9 cellular contexts compared by ENCODE assay signal in the genomic region with DNA sequence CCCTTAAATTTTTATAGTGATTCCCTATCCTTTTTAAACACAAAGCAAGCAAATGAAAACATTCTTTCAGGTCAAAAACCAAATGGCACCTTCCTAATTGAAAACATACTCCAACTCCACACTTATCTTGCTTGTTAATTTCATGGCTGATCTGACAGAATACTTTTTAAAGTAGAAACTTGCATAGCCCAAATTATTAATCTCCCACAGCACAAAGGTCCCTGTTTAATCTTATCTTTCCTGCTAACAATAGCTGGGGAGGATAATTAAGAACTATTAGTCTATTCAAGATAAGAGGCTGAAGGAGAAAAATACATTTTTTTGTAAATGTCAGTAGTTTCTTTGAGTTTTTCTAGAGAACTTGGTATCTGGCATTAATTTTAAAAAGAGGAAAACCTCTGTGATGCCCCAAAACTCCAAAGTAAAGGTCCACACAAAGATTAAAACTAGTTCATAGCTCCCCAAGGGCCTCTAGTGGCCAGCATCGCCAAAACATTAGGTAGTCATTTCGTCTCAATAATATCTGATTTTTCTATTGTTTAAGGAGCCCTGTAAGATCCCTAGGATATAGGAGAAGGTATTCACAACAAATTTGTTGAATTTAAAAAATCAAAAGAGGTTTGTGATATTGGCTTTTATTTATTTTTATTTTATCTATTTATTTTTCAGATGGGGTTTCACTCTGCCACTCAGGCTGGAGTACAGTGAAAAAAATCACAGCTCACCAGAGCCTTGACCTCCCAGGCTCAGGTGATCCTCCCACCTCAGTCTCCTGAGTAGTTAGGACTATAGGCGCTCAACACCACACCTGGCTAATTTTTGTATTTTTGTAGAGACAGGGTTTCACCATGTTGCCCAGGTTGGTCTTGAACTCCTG. TPM values are rescaled to one million over a fixed set of nuclear protein-coding genes. Genes with fewer than 3 reads are reported as not detected.
A peak's percentile ranks its signal among the peaks of the same experiment; 100 is the strongest.
DNase-seq lines count a peak whose midpoint lies in the region; ATAC-seq, FAIRE-seq and TF ChIP-seq lines count a peak whose summit lies in the region.
"Had no signal": no experiment of that assay in that cellular context is flagged by ENCODE, and none has a peak within 500 bp of the region (broad histone marks: within the 10 kb centered on the region; RNA-seq: fewer than 3 reads in every experiment).

No MANE protein-coding gene starts in this region.

- DNase-seq in CD1c-positive myeloid dendritic cell (ENCODE audit: extremely low spot score) (peak; percentile 48), GM19239 (ENCODE audit: insufficient read length, low spot score) (peak; percentile 28), RWPE1 (ENCODE audit: low spot score) (peak; percentile 50), K562 (ENCODE audit: extremely low read depth in 1 of 4, low spot score in 3 of 4) (peak in 2 of 4 experiments; percentile 24 to 25)
- DNase-seq in stimulated activated CD8-positive, alpha-beta memory T cell treated with anti-CD3 and anti-CD28 coated beads, Interleukin-4, amount 100 ng/mL, for 48 hours = peak; percentile 43

- H2AFZ ChIP-seq in K562 (ENCODE audit: low read depth, low read length) = no peak overlapping the region

- H3K4me1 ChIP-seq in K562 (replicated peaks in 1 of 2; ENCODE audit: control insufficient read depth in 2 of 2, insufficient read depth in 2 of 2, low read length in 2 of 2) = no peaks in the 10 kb centered on the region; a peak in 1 of 5 replicates

- FAIRE-seq in GM19239 (lab: Jason Lieb, UNC) (peak; percentile 81), K562 (lab: Jason Lieb, UNC) (no peak), islet of Langerhans (lab: Jason Lieb, UNC) (peak; percentile 72)

- H3K4me3 ChIP-seq in K562 = no peak overlapping the region
- H3K4me3 ChIP-seq: SK-N-MC had no signal

- no peaks in the 10 kb centered on the region for H3K9me3 ChIP-seq in K562 (replicated peaks; ENCODE audit: control insufficient read depth, insufficient read depth, low read depth, low read length)

- peak; percentile 60; the same call in 1 of the 3 replicates for ATAC-seq in K562
- no peak for ATAC-seq in HG02763 (IDR thresholded peaks at IDR 0.05; ENCODE audit: unreplicated experiment)
- no peak for ATAC-seq in GM21381 (IDR thresholded peaks at IDR 0.05; ENCODE audit: unreplicated experiment)

- intact Hi-C loops in K562 (cut with micrococcal nuclease) = loop anchor here (2.0 kb wide), 1 partner anchor 286 kb away; no protein-coding TSS in a partner anchor

- H4K20me1 ChIP-seq in K562 (replicated peaks; ENCODE audit: control insufficient read depth, insufficient read depth, low read length) = no peaks in the 10 kb centered on the region

- no peak overlapping the region for H3K9ac ChIP-seq in K562 (ENCODE audit: insufficient read depth in 1 of 2, low read depth in 2 of 2, low read length in 2 of 2)

- WGBS in K562 (ENCODE audit: insufficient coverage, low coverage, missing lambda C conversion rate) = 0% methylated on average over 3 of the region's 3 CpGs

- H3K9me1 ChIP-seq in K562 (ENCODE audit: control insufficient read depth, insufficient read depth, low read length) = no peaks in the 10 kb centered on the region

- no peak for TF ChIP-seq POLR2A in K562 (conservative IDR thresholded peaks at IDR 0.05)

- no peaks in the 10 kb centered on the region for H3K79me2 ChIP-seq in K562 (ENCODE audit: control insufficient read depth, insufficient read depth, low read length)

- H3K4me2 ChIP-seq in K562 (ENCODE audit: insufficient read depth, low read length) = no peak overlapping the region

- BruUV-seq in K562 (replicated peaks; lab: Mats Ljungman, UMichigan) = no TSS peak

- TF ChIP-seq EP300 in K562 (IDR thresholded peaks at IDR 0.05; ENCODE audit: low read length) = no peak

- POLR2A ChIA-PET in RWPE1 (lab: Yijun Ruan, JAX; ENCODE audit: low non-redundant PET) = no interaction called here
- POLR2A ChIA-PET in K562 (lab: Yijun Ruan, JAX) = interaction anchor here (0.8 to 1.2 kb wide), 3 partner anchors 10 to 16 kb away, joined by 3 to 4 read pairs (median 4); a partner anchor contains a TSS

- CTCF ChIA-PET in RWPE1 (lab: Yijun Ruan, JAX) = interaction anchor here (0.6 to 1.9 kb wide), 13 partner anchors 9 to 980 kb away, joined by 3 to 18 read pairs (median 3); a partner anchor contains a TSS
- CTCF ChIA-PET in K562 (lab: Yijun Ruan, JAX; ENCODE audit: low intra/inter-chr PET ratio) = interaction anchor here (0.5 to 0.7 kb wide), 2 partner anchors 184 to 287 kb away, joined by 3 to 4 read pairs; no protein-coding TSS in a partner anchor

- TF ChIP-seq CTCF in RWPE1 (conservative IDR thresholded peaks at IDR 0.05; ENCODE audit: low read depth) (peak; percentile 61), K562 (IDR thresholded peaks at IDR 0.05 in 2 of 3, conservative IDR thresholded peaks at IDR 0.05 in 1 of 3; ENCODE audit: insufficient read depth in 2 of 3, low read depth in 1 of 3, low read length in 3 of 3) (peak; percentile 32 to 60 (median 48); a peak in 4 of 6 replicates)

- H3K27ac ChIP-seq in RWPE1 (no peak overlapping the region), K562 (ENCODE audit: extremely low read depth, low read depth, low read length) (no peak overlapping the region)
- H3K27ac ChIP-seq: SK-N-MC had no signal

- H3K27me3 ChIP-seq in K562 (ENCODE audit: control insufficient read depth in 2 of 2, insufficient read depth in 2 of 2, low read length in 2 of 2) = peaks cover 4 to 7% of the 10 kb centered on the region in 2 experiments; a peak in 3 of 5 replicates

- peak; percentile 28 to 60 for TF ChIP-seq RAD21 in K562 (CRISPR knock-in tag; conservative IDR thresholded peaks at IDR 0.05 in 1 of 2, IDR thresholded peaks at IDR 0.05 in 1 of 2)

- H3K36me3 ChIP-seq in K562 (ENCODE audit: control insufficient read depth, insufficient read depth, low read length) = no peaks in the 10 kb centered on the region

- in situ Hi-C loops in K562 (cut with MboI) = no loop called here

RNA-seq across cellular contexts. Expression of a gene that starts 14.7 kb away (rescaled TPM):
- total RNA-seq in K562 (2011; cell fraction: chromatin; rRNA removed; ENCODE audit: low replicate concordance) = 0.37 and 0.83 TPM in 2 replicates
- total RNA-seq in K562 (2011; cell fraction: nucleolus; rRNA removed) = 0.83 and 2.2 TPM in 2 replicates
- total RNA-seq in K562 (2011; cell fraction: nucleoplasm; rRNA removed) = 0.53 and 0.73 TPM in 2 replicates
- 0.64 TPM in 1 of 2 replicates, not detected in the other for total RNA-seq in K562 (2014; rRNA removed)
- total RNA-seq in K562 (2014; rRNA removed; fragmentation: Illumina TruSeq; extraction: Trizol) = 0.29 and 0.61 TPM in 2 replicates
- 0.33 and 0.60 TPM in 2 replicates for total RNA-seq in K562 (2015; rRNA removed; fragmentation: Illumina TruSeq; extraction: Trizol)
- total RNA-seq in K562 (2021) = 0.85 and 1.00 TPM in 2 replicates
- polyA plus RNA-seq in K562 (2011; rRNA removed) = 0.93 and 1.6 TPM in 2 replicates
- 0.13 and 1.2 TPM in 2 replicates for polyA plus RNA-seq in K562 (2011; cell fraction: cytosol; rRNA removed)
- polyA plus RNA-seq in K562 (2011; cell fraction: nucleus; rRNA removed) = 0.54 and 0.65 TPM in 2 replicates
- polyA plus RNA-seq in K562 (2012) = 0.64 and 2.2 TPM in 2 replicates
- 0.61 and 0.96 TPM in 2 replicates for polyA plus RNA-seq in K562 (2014; fragmentation: Illumina TruSeq; extraction: Trizol)
- under 1 TPM; 0.18 to 0.37 TPM for polyA plus RNA-seq in K562 (2014; fragmentation: Nextera tagmentation; extraction: Ambion mirVana)
- polyA plus RNA-seq in K562 (2014; rRNA removed) = 1.1 and 1.6 TPM in 2 replicates
- polyA minus RNA-seq in K562 (2011; rRNA and poly(A)+ RNA removed) = 0.42 and 1.9 TPM in 2 replicates
- not detected in 2 replicates for polyA minus RNA-seq in K562 (2011; cell fraction: cytosol; rRNA and poly(A)+ RNA removed)
- polyA minus RNA-seq in K562 (2011; cell fraction: nucleus; rRNA and poly(A)+ RNA removed) = 0.40 and 1.4 TPM in 2 replicates

RNA-seq across cellular contexts. Expression of a gene that starts 15.0 kb away (rescaled TPM):
- total RNA-seq in K562 (2011; cell fraction: chromatin; rRNA removed; ENCODE audit: low replicate concordance) = 10.9 and 32.7 TPM in 2 replicates
- 6.5 and 8.0 TPM in 2 replicates for total RNA-seq in K562 (2011; cell fraction: nucleolus; rRNA removed)
- total RNA-seq in K562 (2011; cell fraction: nucleoplasm; rRNA removed) = 16.4 and 26.8 TPM in 2 replicates
- total RNA-seq in K562 (2014; rRNA removed) (38.9 and 47.9 TPM in 2 replicates), K562 (2014; rRNA removed; fragmentation: Illumina TruSeq; extraction: Trizol) (65.1 and 77.7 TPM in 2 replicates), K562 (2015; rRNA removed; fragmentation: Illumina TruSeq; extraction: Trizol) (57.5 and 63.2 TPM in 2 replicates), K562 (2021) (41.9 and 46.2 TPM in 2 replicates)
- polyA plus RNA-seq in K562 (2011; rRNA removed) (52.3 and 71.5 TPM in 2 replicates), K562 (2014; fragmentation: Illumina TruSeq; extraction: Trizol) (47.0 and 51.9 TPM in 2 replicates), K562 (2014; fragmentation: Nextera tagmentation; extraction: Ambion mirVana) (10 to 100 TPM; 70.1 to 75.0 TPM), K562 (2014; rRNA removed) (54.1 and 56.5 TPM in 2 replicates)
- 12.0 and 24.9 TPM in 2 replicates for polyA plus RNA-seq in K562 (2011; cell fraction: cytosol; rRNA removed)
- polyA plus RNA-seq in K562 (2011; cell fraction: nucleus; rRNA removed) = 16.6 and 28.1 TPM in 2 replicates
- polyA plus RNA-seq in K562 (2012) = 25.4 and 33.0 TPM in 2 replicates
- polyA minus RNA-seq in K562 (2011; rRNA and poly(A)+ RNA removed) = 38.8 and 40.3 TPM in 2 replicates
- polyA minus RNA-seq in K562 (2011; cell fraction: cytosol; rRNA and poly(A)+ RNA removed) = 8.4 and 15.2 TPM in 2 replicates
- polyA minus RNA-seq in K562 (2011; cell fraction: nucleus; rRNA and poly(A)+ RNA removed) = 9.8 and 19.3 TPM in 2 replicates

RNA-seq across cellular contexts. Expression of a gene that starts 15.0 kb away (rescaled TPM):
- total RNA-seq in K562 (2011; cell fraction: chromatin; rRNA removed; ENCODE audit: low replicate concordance) = 19.1 and 30.9 TPM in 2 replicates
- total RNA-seq in K562 (2011; cell fraction: nucleolus; rRNA removed) = 16.7 and 18.6 TPM in 2 replicates
- 22.8 and 36.6 TPM in 2 replicates for total RNA-seq in K562 (2011; cell fraction: nucleoplasm; rRNA removed)
- total RNA-seq in K562 (2014; rRNA removed) (25.0 and 26.9 TPM in 2 replicates), K562 (2014; rRNA removed; fragmentation: Illumina TruSeq; extraction: Trizol) (23.6 and 24.5 TPM in 2 replicates), K562 (2015; rRNA removed; fragmentation: Illumina TruSeq; extraction: Trizol) (26.6 and 27.3 TPM in 2 replicates), K562 (2021) (26.4 and 27.2 TPM in 2 replicates)
- polyA plus RNA-seq in K562 (2011; rRNA removed) (14.6 and 18.9 TPM in 2 replicates), K562 (2014; fragmentation: Illumina TruSeq; extraction: Trizol) (24.3 and 24.7 TPM in 2 replicates), K562 (2014; fragmentation: Nextera tagmentation; extraction: Ambion mirVana) (1 to 10 TPM; 5.2 to 7.1 TPM), K562 (2014; rRNA removed) (16.2 and 18.8 TPM in 2 replicates)
- polyA plus RNA-seq in K562 (2011; cell fraction: cytosol; rRNA removed) = 9.0 and 9.9 TPM in 2 replicates
- 12.3 and 17.3 TPM in 2 replicates for polyA plus RNA-seq in K562 (2011; cell fraction: nucleus; rRNA removed)
- 11.3 and 18.0 TPM in 2 replicates for polyA plus RNA-seq in K562 (2012)
- polyA minus RNA-seq in K562 (2011; rRNA and poly(A)+ RNA removed) = 35.3 and 37.1 TPM in 2 replicates
- polyA minus RNA-seq in K562 (2011; cell fraction: cytosol; rRNA and poly(A)+ RNA removed) = 17.9 and 24.7 TPM in 2 replicates
- polyA minus RNA-seq in K562 (2011; cell fraction: nucleus; rRNA and poly(A)+ RNA removed) = 24.0 and 40.5 TPM in 2 replicates

RNA-seq across cellular contexts. Expression of a gene that starts 48.4 kb away (rescaled TPM):
- total RNA-seq in K562 (2011; cell fraction: chromatin; rRNA removed; ENCODE audit: low replicate concordance) = 0.28 and 0.49 TPM in 2 replicates
- total RNA-seq in K562 (2011; cell fraction: nucleolus; rRNA removed) = not detected in 2 replicates
- total RNA-seq in K562 (2011; cell fraction: nucleoplasm; rRNA removed) = 0.31 and 0.37 TPM in 2 replicates
- total RNA-seq in K562 (2014; rRNA removed) = 0.82 and 2.8 TPM in 2 replicates
- total RNA-seq in K562 (2014; rRNA removed; fragmentation: Illumina TruSeq; extraction: Trizol) = 1.8 and 2.0 TPM in 2 replicates
- 0.94 and 1.5 TPM in 2 replicates for total RNA-seq in K562 (2015; rRNA removed; fragmentation: Illumina TruSeq; extraction: Trizol)
- total RNA-seq in K562 (2021) = 2.0 and 2.3 TPM in 2 replicates
- 0.39 and 0.40 TPM in 2 replicates for polyA plus RNA-seq in K562 (2011; rRNA removed)
- polyA plus RNA-seq in K562 (2011; cell fraction: cytosol; rRNA removed) = 0.09 and 0.29 TPM in 2 replicates
- 0.07 and 0.11 TPM in 2 replicates for polyA plus RNA-seq in K562 (2011; cell fraction: nucleus; rRNA removed)
- 0.90 and 13.2 TPM in 2 replicates for polyA plus RNA-seq in K562 (2012)
- 1.9 and 2.0 TPM in 2 replicates for polyA plus RNA-seq in K562 (2014; fragmentation: Illumina TruSeq; extraction: Trizol)
- polyA plus RNA-seq in K562 (2014; fragmentation: Nextera tagmentation; extraction: Ambion mirVana) = under 1 TPM; 0.48 TPM
- polyA plus RNA-seq in K562 (2014; rRNA removed) = 1.1 and 1.4 TPM in 2 replicates
- 0.32 and 0.63 TPM in 2 replicates for polyA minus RNA-seq in K562 (2011; rRNA and poly(A)+ RNA removed)
- polyA minus RNA-seq in K562 (2011; cell fraction: cytosol; rRNA and poly(A)+ RNA removed) = not detected in 2 replicates
- not detected in 2 replicates for polyA minus RNA-seq in K562 (2011; cell fraction: nucleus; rRNA and poly(A)+ RNA removed)

RNA-seq across cellular contexts. Expression of a gene that starts 55.5 kb away (rescaled TPM):
- 16.3 and 60.2 TPM in 2 replicates for total RNA-seq in K562 (2011; cell fraction: chromatin; rRNA removed; ENCODE audit: low replicate concordance)
- total RNA-seq in K562 (2011; cell fraction: nucleolus; rRNA removed) = 9.0 and 13.4 TPM in 2 replicates
- 27.8 and 58.1 TPM in 2 replicates for total RNA-seq in K562 (2011; cell fraction: nucleoplasm; rRNA removed)
- total RNA-seq in K562 (2014; rRNA removed) = 26.4 and 28.1 TPM in 2 replicates
- 49.6 and 53.5 TPM in 2 replicates for total RNA-seq in K562 (2014; rRNA removed; fragmentation: Illumina TruSeq; extraction: Trizol)
- 37.5 and 41.3 TPM in 2 replicates for total RNA-seq in K562 (2015; rRNA removed; fragmentation: Illumina TruSeq; extraction: Trizol)
- total RNA-seq in K562 (2021) = 32.6 and 36.6 TPM in 2 replicates
- polyA plus RNA-seq in K562 (2011; rRNA removed) = 28.3 and 40.6 TPM in 2 replicates
- polyA plus RNA-seq in K562 (2011; cell fraction: cytosol; rRNA removed) = 9.8 and 14.4 TPM in 2 replicates
- polyA plus RNA-seq in K562 (2011; cell fraction: nucleus; rRNA removed) = 9.0 and 12.6 TPM in 2 replicates
- polyA plus RNA-seq in K562 (2012) = 25.8 and 41.8 TPM in 2 replicates
- 38.4 and 54.3 TPM in 2 replicates for polyA plus RNA-seq in K562 (2014; fragmentation: Illumina TruSeq; extraction: Trizol)
- 10 to 100 TPM; 41.7 to 45.7 TPM for polyA plus RNA-seq in K562 (2014; fragmentation: Nextera tagmentation; extraction: Ambion mirVana)
- 24.1 and 27.0 TPM in 2 replicates for polyA plus RNA-seq in K562 (2014; rRNA removed)
- 54.9 and 57.6 TPM in 2 replicates for polyA minus RNA-seq in K562 (2011; rRNA and poly(A)+ RNA removed)
- polyA minus RNA-seq in K562 (2011; cell fraction: cytosol; rRNA and poly(A)+ RNA removed) = 14.4 and 22.8 TPM in 2 replicates
- polyA minus RNA-seq in K562 (2011; cell fraction: nucleus; rRNA and poly(A)+ RNA removed) = 18.8 and 29.1 TPM in 2 replicates
